33 cellular contexts compared by ENCODE assay signal in genomic region chr2:145137211-145137610, GRCh38.
"Had no signal": no experiment of that assay in that cellular context is flagged by ENCODE, and none has a peak within 500 bp of the region (broad histone marks: within the 10 kb centered on the region; RNA-seq: fewer than 3 reads in every experiment).

No MANE protein-coding gene starts in this region.

- FAIRE-seq: astrocyte, TTC549 had no signal

- H3K27me3 ChIP-seq: adrenal gland, body of pancreas, MG63, Peyer's patch, SJSA1 had no signal

- H3K27me3 Mint-ChIP-seq: activated CD4-positive, alpha-beta memory T cell treated with anti-CD3 and anti-CD28 coated beads for 36 hours; activated CD4-positive, alpha-beta T cell treated with anti-CD3 and anti-CD28 coated beads for 36 hours; activated CD4-positive, alpha-beta T cell treated with anti-CD3 and anti-CD28 coated beads, Interleukin-2, amount 10 ng/mL, durations not matched to agents 7 days and 5 days had no signal

- H3K36me3 ChIP-seq: adrenal gland, MG63, Peyer's patch, SJSA1 had no signal

- H3K27ac Mint-ChIP-seq: activated CD4-positive, alpha-beta memory T cell treated with anti-CD3 and anti-CD28 coated beads for 36 hours; activated CD4-positive, alpha-beta T cell treated with anti-CD3 and anti-CD28 coated beads for 36 hours; activated CD4-positive, alpha-beta T cell treated with anti-CD3 and anti-CD28 coated beads, Interleukin-2, amount 10 ng/mL, durations not matched to agents 7 days and 5 days; activated naive CD4-positive, alpha-beta T cell treated with anti-CD3 and anti-CD28 coated beads for 36 hours; activated naive CD4-positive, alpha-beta T cell treated with anti-CD3 and anti-CD28 coated beads, Interleukin-2, amount 50 U/mL, for 72 hours; activated T-helper 1 cell treated with anti-CD3 and anti-CD28 coated beads, Interleukin-12 subunit alpha, Interleukin-12 subunit beta, Interleukin-2, Interleukin-4 antibody, amounts not matched to agents 30 ng/mL and 10 ng/mL and 1 ng/mL, durations not matched to agents 14 hours and 24 hours and 36 hours; T-helper 1 cell treated with Interleukin-12 subunit alpha and Interleukin-12 subunit beta and Interleukin-4 antibody, amounts not matched to agents 30 μg/mL and 1 μg/mL, for 36 hours; T-helper 2 cell treated with Interferon-gamma antibody and Interleukin-4, amounts not matched to agents 5 μg/mL and 100 μg/mL, for 36 hours; WTC11 had no signal

- H3K9me3 ChIP-seq: body of pancreas, MG63, Peyer's patch, SJSA1, SK-N-SH had no signal

- H3K4me1 Mint-ChIP-seq: activated CD4-positive, alpha-beta T cell treated with anti-CD3 and anti-CD28 coated beads for 36 hours; activated CD4-positive, alpha-beta T cell treated with anti-CD3 and anti-CD28 coated beads, Interleukin-2, amount 10 ng/mL, durations not matched to agents 7 days and 5 days; WTC11 had no signal

- H3K4me3 ChIP-seq: adrenal gland, body of pancreas, MG63, Peyer's patch, SJSA1 had no signal

- H3K4me1 ChIP-seq: adrenal gland, Peyer's patch, SJSA1 had no signal

- H3K27ac ChIP-seq: adrenal gland, body of pancreas, KMS-11, Peyer's patch, SJSA1 had no signal

- ATAC-seq: activated CD4-positive, alpha-beta T cell treated with anti-CD3 and anti-CD28 coated beads for 36 hours; activated CD4-positive, CD25-positive, alpha-beta regulatory T cell treated with anti-CD3 and anti-CD28 coated beads, Interleukin-2, amount 50 U/mL, for 24 hours; activated naive CD4-positive, alpha-beta T cell treated with anti-CD3 and anti-CD28 coated beads, Interleukin-2, amount 50 U/mL, for 72 hours; activated T-cell treated with anti-CD3 and anti-CD28 coated beads, Interleukin-2, amount 50 U/mL, for 4 hours; WTC11 had no signal

- H3K9me3 Mint-ChIP-seq: activated CD4-positive, alpha-beta memory T cell treated with anti-CD3 and anti-CD28 coated beads for 36 hours; activated CD4-positive, alpha-beta T cell treated with anti-CD3 and anti-CD28 coated beads, Interleukin-2, amount 10 ng/mL, durations not matched to agents 7 days and 5 days; activated naive CD4-positive, alpha-beta T cell treated with anti-CD3 and anti-CD28 coated beads for 36 hours; activated T-cell treated with anti-CD3 and anti-CD28 coated beads, Interleukin-2, amount 50 U/mL, for 4 hours; activated T-helper 1 cell treated with anti-CD3 and anti-CD28 coated beads, Interleukin-12 subunit alpha, Interleukin-12 subunit beta, Interleukin-2, Interleukin-4 antibody, amounts not matched to agents 30 ng/mL and 10 ng/mL and 1 ng/mL, durations not matched to agents 14 hours and 24 hours and 36 hours; T-helper 1 cell treated with Interleukin-12 subunit alpha and Interleukin-12 subunit beta and Interleukin-4 antibody, amounts not matched to agents 30 μg/mL and 1 μg/mL, for 36 hours; T-helper 2 cell treated with Interferon-gamma antibody and Interleukin-4, amounts not matched to agents 5 μg/mL and 100 μg/mL, for 36 hours; WTC11 had no signal

- H3K36me3 Mint-ChIP-seq: activated CD4-positive, alpha-beta memory T cell treated with anti-CD3 and anti-CD28 coated beads for 36 hours; activated naive CD4-positive, alpha-beta T cell treated with anti-CD3 and anti-CD28 coated beads, Interleukin-2, amount 50 U/mL, for 72 hours; WTC11 had no signal

- H3K4me3 Mint-ChIP-seq: activated CD4-positive, alpha-beta memory T cell treated with anti-CD3 and anti-CD28 coated beads for 36 hours; activated CD4-positive, alpha-beta T cell treated with anti-CD3 and anti-CD28 coated beads for 36 hours; activated CD4-positive, alpha-beta T cell treated with anti-CD3 and anti-CD28 coated beads, Interleukin-2, amount 10 ng/mL, durations not matched to agents 7 days and 5 days; activated naive CD4-positive, alpha-beta T cell treated with anti-CD3 and anti-CD28 coated beads for 36 hours; activated T-cell treated with anti-CD3 and anti-CD28 coated beads, Interleukin-2, amount 50 U/mL, for 4 hours; activated T-helper 1 cell treated with anti-CD3 and anti-CD28 coated beads, Interleukin-12 subunit alpha, Interleukin-12 subunit beta, Interleukin-2, Interleukin-4 antibody, amounts not matched to agents 30 ng/mL and 10 ng/mL and 1 ng/mL, durations not matched to agents 14 hours and 24 hours and 36 hours; T-helper 1 cell treated with Interleukin-12 subunit alpha and Interleukin-12 subunit beta and Interleukin-4 antibody, amounts not matched to agents 30 μg/mL and 1 μg/mL, for 36 hours; T-helper 2 cell treated with Interferon-gamma antibody and Interleukin-4, amounts not matched to agents 5 μg/mL and 100 μg/mL, for 36 hours; WTC11 had no signal

- DNase-seq: activated CD4-positive, alpha-beta memory T cell treated with anti-CD3 and anti-CD28 coated beads for 36 hours; activated CD4-positive, alpha-beta T cell treated with anti-CD3 and anti-CD28 coated beads for 36 hours; activated CD4-positive, alpha-beta T cell treated with anti-CD3 and anti-CD28 coated beads, Interleukin-2, amount 10 ng/mL, durations not matched to agents 7 days and 5 days; activated CD8-positive, alpha-beta memory T cell treated with anti-CD3 and anti-CD28 coated beads, Interleukin-2, amount 50 U/mL, for 4 hours; activated gamma-delta T cell treated with Interleukin-2 at 50 U/mL for 16 hours; activated naive CD4-positive, alpha-beta T cell treated with anti-CD3 and anti-CD28 coated beads for 36 hours; activated T-cell treated with anti-CD3 and anti-CD28 coated beads for 4 hours; activated T-cell treated with anti-CD3 and anti-CD28 coated beads, Interleukin-2, amount 50 U/mL, for 4 hours; adrenal gland; body of pancreas; central memory CD4-positive, alpha-beta T cell; MG63; NCI-H1048; NCI-H1105 treated with DMSO at 0.1 percent for 48 hours; NCI-H1436; NCI-H1694; NCI-H1930; NCI-H2081 treated with DMSO at 0.1 percent for 48 hours; NCI-H446 treated with DMSO at 0.1 percent for 48 hours; NCI-H524 treated with DMSO at 0.1 percent for 48 hours; Peyer's patch; SHP77 treated with DMSO at 0.1 percent for 48 hours; SK-N-SH had no signal
